ENCODE assay signal across 36 cellular contexts in genomic region chr15:99021669-99022068, GRCh38. TPM values are rescaled to one million over a fixed set of nuclear protein-coding genes. Genes with fewer than 3 reads are reported as not detected.
"Had no signal": no experiment of that assay in that cellular context is flagged by ENCODE, and none has a peak within 500 bp of the region (broad histone marks: within the 10 kb centered on the region; RNA-seq: fewer than 3 reads in every experiment).

No MANE protein-coding gene starts in this region.

- DNase-seq: activated CD4-positive, alpha-beta T cell treated with anti-CD3 and anti-CD28 coated beads for 48 hours; activated CD4-positive, alpha-beta T cell treated with anti-CD3 and anti-CD28 coated beads, Interleukin-2, amount 50 U/mL, for 4 hours; activated CD4-positive, CD25-positive, alpha-beta regulatory T cell treated with anti-CD3 and anti-CD28 coated beads, Interleukin-2, amount 50 U/mL, for 72 hours; activated CD8-positive, alpha-beta memory T cell treated with anti-CD3 and anti-CD28 coated beads, Interleukin-2, amount 10 ng/mL, durations not matched to agents 7 days and 5 days; activated CD8-positive, alpha-beta T cell treated with anti-CD3 and anti-CD28 coated beads, Interleukin-2, amount 10 ng/mL, durations not matched to agents 7 days and 5 days; activated effector memory CD4-positive, alpha-beta T cell treated with anti-CD3 and anti-CD28 coated beads, Interleukin-2, amount 50 U/mL, for 16 hours; activated naive CD4-positive, alpha-beta T cell treated with Interleukin-2 at 50 U/mL for 16 hours; activated naive CD8-positive, alpha-beta T cell treated with anti-CD3 and anti-CD28 coated beads, Interleukin-2, amount 50 U/mL, for 24 hours; activated T-cell treated with anti-CD3 and anti-CD28 coated beads, Interleukin-2, amount 50 U/mL, for 4 hours; amniotic stem cell; brain microvascular endothelial cell; cerebellar nuclear complex; KG1; MG63; MV-4-11; NCI-H1092 treated with DMSO at 0.1 percent for 48 hours; NCI-H1417 treated with DMSO at 0.1 percent for 48 hours; NCI-H1694; NCI-H2029; NCI-H2107; NCI-H2171 treated with DMSO at 0.1 percent for 48 hours; NCI-H345; NCI-H510A; NCI-H526 treated with DMSO at 0.1 percent for 48 hours; NCI-H82; NK-92 treated with Interleukin-12 subunit alpha and Interleukin-12 subunit beta, amount 100 ng/mL, for 24 hours; Peyer's patch; SHP77; SW 1271 had no signal

- H3K4me1 Mint-ChIP-seq: activated CD8-positive, alpha-beta memory T cell treated with anti-CD3 and anti-CD28 coated beads, Interleukin-2, amount 10 ng/mL, durations not matched to agents 7 days and 5 days; activated naive CD8-positive, alpha-beta T cell treated with anti-CD3 and anti-CD28 coated beads, Interleukin-2, amount 50 U/mL, for 24 hours had no signal

- H3K4me3 ChIP-seq: ascending aorta, cardiac muscle cell, MG63, Peyer's patch, SJSA1 had no signal

- H3K9me3 ChIP-seq: ascending aorta, MG63, Peyer's patch had no signal

- H3K27me3 ChIP-seq: ascending aorta, brain microvascular endothelial cell, MG63, Peyer's patch, SJSA1 had no signal

- H3K4me1 ChIP-seq: ascending aorta, Peyer's patch had no signal

- H3K4me3 Mint-ChIP-seq: activated CD8-positive, alpha-beta memory T cell treated with anti-CD3 and anti-CD28 coated beads, Interleukin-2, amount 10 ng/mL, durations not matched to agents 7 days and 5 days; activated CD8-positive, alpha-beta T cell treated with anti-CD3 and anti-CD28 coated beads, Interleukin-2, amount 10 ng/mL, durations not matched to agents 7 days and 5 days; activated naive CD8-positive, alpha-beta T cell treated with anti-CD3 and anti-CD28 coated beads, Interleukin-2, amount 50 U/mL, for 24 hours; activated T-cell treated with anti-CD3 and anti-CD28 coated beads, Interleukin-2, amount 50 U/mL, for 4 hours; WTC11 had no signal

- H3K36me3 ChIP-seq: ascending aorta, brain microvascular endothelial cell, cardiac muscle cell, MG63, Peyer's patch, SJSA1 had no signal

- H3K9me3 Mint-ChIP-seq: activated naive CD4-positive, alpha-beta T cell treated with anti-CD3 and anti-CD28 coated beads, Interleukin-2, amount 50 U/mL, for 72 hours; activated naive CD8-positive, alpha-beta T cell treated with anti-CD3 and anti-CD28 coated beads, Interleukin-2, amount 50 U/mL, for 24 hours; activated T-cell treated with anti-CD3 and anti-CD28 coated beads, Interleukin-2, amount 50 U/mL, for 4 hours had no signal

- ATAC-seq: activated CD8-positive, alpha-beta memory T cell treated with anti-CD3 and anti-CD28 coated beads, Interleukin-2, amount 10 ng/mL, durations not matched to agents 7 days and 5 days; activated CD8-positive, alpha-beta T cell treated with anti-CD3 and anti-CD28 coated beads, Interleukin-2, amount 10 ng/mL, durations not matched to agents 7 days and 5 days; activated naive CD4-positive, alpha-beta T cell treated with anti-CD3 and anti-CD28 coated beads, Interleukin-2, amount 50 U/mL, for 72 hours; activated naive CD8-positive, alpha-beta T cell treated with anti-CD3 and anti-CD28 coated beads, Interleukin-2, amount 50 U/mL, for 24 hours; activated T-cell treated with anti-CD3 and anti-CD28 coated beads, Interleukin-2, amount 50 U/mL, for 4 hours; SK-N-SH treated with all-trans-retinoic acid at 6 μM for 48 hours; WTC11 had no signal

- H3K27ac ChIP-seq: ascending aorta, brain microvascular endothelial cell, cardiac muscle cell, Peyer's patch, SJSA1 had no signal

- H3K36me3 Mint-ChIP-seq: activated CD8-positive, alpha-beta memory T cell treated with anti-CD3 and anti-CD28 coated beads, Interleukin-2, amount 10 ng/mL, durations not matched to agents 7 days and 5 days; WTC11 had no signal

- H3K27ac Mint-ChIP-seq: activated CD8-positive, alpha-beta memory T cell treated with anti-CD3 and anti-CD28 coated beads, Interleukin-2, amount 10 ng/mL, durations not matched to agents 7 days and 5 days; activated CD8-positive, alpha-beta T cell treated with anti-CD3 and anti-CD28 coated beads, Interleukin-2, amount 10 ng/mL, durations not matched to agents 7 days and 5 days; activated naive CD4-positive, alpha-beta T cell treated with anti-CD3 and anti-CD28 coated beads, Interleukin-2, amount 50 U/mL, for 72 hours; activated naive CD8-positive, alpha-beta T cell treated with anti-CD3 and anti-CD28 coated beads, Interleukin-2, amount 50 U/mL, for 24 hours; WTC11 had no signal

RNA-seq across cellular contexts. Expression of gene PGPEP1L, which starts 14.1 kb away (rescaled TPM):
- total RNA-seq: activated CD8-positive, alpha-beta memory T cell treated with anti-CD3 and anti-CD28 coated beads, Interleukin-2, amount 10 ng/mL, durations not matched to agents 7 days and 5 days; activated CD8-positive, alpha-beta T cell treated with anti-CD3 and anti-CD28 coated beads, Interleukin-2, amount 10 ng/mL, durations not matched to agents 7 days and 5 days; activated naive CD4-positive, alpha-beta T cell treated with anti-CD3 and anti-CD28 coated beads, Interleukin-2, amount 50 U/mL, for 72 hours; activated T-cell treated with anti-CD3 and anti-CD28 coated beads, Interleukin-2, amount 50 U/mL, for 4 hours; ascending aorta; cardiac muscle cell; Peyer's patch; SJSA1; T-helper 1 cell treated with Interleukin-12 subunit alpha and Interleukin-12 subunit beta and Interleukin-4 antibody, amounts not matched to agents 30 ng/mL and 1 ng/mL, for 36 hours; WTC11 had no signal
